ENCODE assay signal across 8 cellular contexts in genomic region chr5:170302729-170303501, GRCh38. TPM values are rescaled to one million over a fixed set of nuclear protein-coding genes. Genes with fewer than 3 reads are reported as not detected.
A peak's percentile ranks its signal among the peaks of the same experiment; 100 is the strongest.
DNase-seq lines count a peak whose midpoint lies in the region; ATAC-seq and TF ChIP-seq lines count a peak whose summit lies in the region.

No MANE protein-coding gene starts in this region.

- H3K4me3 ChIP-seq in choroid plexus epithelial cell (ENCODE audit: low read depth, low read length) (no peak overlapping the region), sigmoid colon (no peak overlapping the region)

- DNase-seq in UCSD-AML1 (lab: John Stamatoyannopoulos, UW; ENCODE audit: unreplicated experiment): peak; percentile 55
- peak; percentile 57 for DNase-seq in choroid plexus epithelial cell (ENCODE audit: low read depth)
- DNase-seq in sigmoid colon: peak; percentile 87
- no peak for DNase-seq in putamen (ENCODE audit: low spot score)
- DNase-seq in midbrain (lab: John Stamatoyannopoulos, UW): no peak
- DNase-seq in mesenteric fat pad (ENCODE audit: low spot score): no peak

- no peak for TF ChIP-seq EP300 in sigmoid colon (IDR thresholded peaks at IDR 0.05)

- ATAC-seq in GM19328 (IDR thresholded peaks at IDR 0.05; ENCODE audit: unreplicated experiment) (peak; percentile 82), HG03139 (IDR thresholded peaks at IDR 0.05; ENCODE audit: unreplicated experiment) (peak; percentile 68)

- intact Hi-C loops in sigmoid colon (cut with DNase I): no loop called here

- H3K36me3 ChIP-seq in sigmoid colon: no peaks in the 10 kb centered on the region

- TF ChIP-seq CTCF in choroid plexus epithelial cell (conservative IDR thresholded peaks at IDR 0.05; ENCODE audit: low read depth, low read length): no peak
- no peak for TF ChIP-seq CTCF in sigmoid colon (IDR thresholded peaks at IDR 0.05)

- H3K27ac ChIP-seq in sigmoid colon: peak overlapping the region in 3 of 4 donors; percentile 23 to 62 (median 51)

- no peak for TF ChIP-seq POLR2A in sigmoid colon (IDR thresholded peaks at IDR 0.05)

- H3K9me3 ChIP-seq in sigmoid colon: no peaks in the 10 kb centered on the region

- no peaks in the 10 kb centered on the region for H3K27me3 ChIP-seq in sigmoid colon

- peaks cover 0 to 32% (median 16%) of the 10 kb centered on the region in 4 donors for H3K4me1 ChIP-seq in sigmoid colon

- WGBS in sigmoid colon, 2 donors: 39 to 55% methylated on average over 17 of the region's 17 CpGs

RNA-seq across cellular contexts. Expression of gene LCP2, which starts 5.3 kb away (rescaled TPM):
- total RNA-seq in sigmoid colon (10 to 100 TPM; 10.2 to 17.2 (median 13.6) TPM), mesenteric fat pad (52.4 TPM)
- polyA plus RNA-seq in sigmoid colon: 10 to 100 TPM in 1 of 3 donors, 1 to 10 TPM in 2; 5.4 to 22.3 (median 8.6) TPM

Comparison
In these comparisons a context has a peak if more than half of its experiments do, and no peak if none do; other contexts are left out.
1. DNase-seq: peak in UCSD-AML1 (single experiment), choroid plexus epithelial cell (single experiment) and sigmoid colon (single experiment); none in putamen (single experiment), midbrain (single experiment) and mesenteric fat pad (single experiment).